23 cellular contexts compared by ENCODE assay signal in the genomic region with DNA sequence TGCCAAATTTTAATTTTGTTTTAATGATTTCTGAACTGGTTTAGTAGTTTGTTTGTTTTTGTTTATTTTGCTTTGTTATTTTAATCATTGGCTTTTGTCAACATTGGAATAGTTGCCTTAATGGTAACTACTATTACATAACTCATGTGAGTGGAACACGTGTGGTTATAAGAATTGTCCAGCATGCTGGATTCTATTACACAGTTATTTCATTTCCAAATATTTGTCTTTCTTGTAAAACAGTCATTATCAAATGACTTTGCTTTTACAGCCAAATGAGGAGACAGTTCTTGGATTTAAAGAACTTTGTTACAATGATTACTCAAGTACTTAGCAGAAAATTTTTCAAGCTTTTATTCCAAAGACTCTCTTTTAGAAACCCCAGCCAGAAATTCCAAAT.
DNase-seq lines count a peak whose midpoint lies in the region; ATAC-seq and TF ChIP-seq lines count a peak whose summit lies in the region.
"Had no signal": no experiment of that assay in that cellular context is flagged by ENCODE, and none has a peak within 500 bp of the region (broad histone marks: within the 10 kb centered on the region; RNA-seq: fewer than 3 reads in every experiment).

No MANE protein-coding gene starts in this region.

- no peak overlapping the region for H2BK5ac ChIP-seq in IMR-90 (ENCODE audit: low read depth, low read length, poor library complexity, severe bottlenecking)

- DNase-seq in AG10803 (ENCODE audit: low read depth) (peak; percentile 6), IMR-90 (peak; percentile 34), fibroblast of gingiva (ENCODE audit: low read depth) (peak; percentile 40), myocyte (ENCODE audit: low read depth) (peak; percentile 3), NCI-H510A (lab: John Stamatoyannopoulos, UW) (no peak), cortex of kidney (lab: John Stamatoyannopoulos, UW) (no peak), NCI-H2107 treated with DMSO at 0.1 percent for 48 hours (lab: John Stamatoyannopoulos, UW; ENCODE audit: unreplicated experiment) (no peak)
- no peak for DNase-seq in CD8-positive, alpha-beta T cell
- DNase-seq: CD8-positive, alpha-beta memory T cell; DMS153; DND-41; MG63; NCI-H1105 treated with DMSO at 0.1 percent for 48 hours; NCI-H146; NCI-H1930; NCI-H2107; NCI-H446 treated with DMSO at 0.1 percent for 48 hours; NCI-H526 treated with DMSO at 0.1 percent for 48 hours; Right ventricle myocardium superior; RPMI8226 had no signal

- H2BK20ac ChIP-seq in IMR-90 (ENCODE audit: low read depth, low read length): no peak overlapping the region

- no peak overlapping the region for H3K27ac ChIP-seq in IMR-90 (ENCODE audit: insufficient read depth, low read length)
- no peak overlapping the region for H3K27ac ChIP-seq in CD8-positive, alpha-beta T cell (ENCODE audit: low read depth, low read length)
- H3K27ac ChIP-seq: C4-2B, HL-60, SJSA1 had no signal

- intact Hi-C loops in IMR-90 (cut with micrococcal nuclease): no loop called here
- intact Hi-C loops in CD8-positive, alpha-beta T cell (cut with DNase I, micrococcal nuclease): no loop called here

- no TSS peak for BruUV-seq in IMR-90 (replicated peaks; lab: Mats Ljungman, UMichigan)

- H4K20me1 ChIP-seq in IMR-90 (ENCODE audit: insufficient read depth, low read length): no peaks in the 10 kb centered on the region

- H3K4me1 Mint-ChIP-seq in CD8-positive, alpha-beta T cell (ENCODE audit: low read depth): no peaks in the 10 kb centered on the region
- H3K4me1 Mint-ChIP-seq: CD8-positive, alpha-beta memory T cell had no signal

- no peak overlapping the region for H4K8ac ChIP-seq in IMR-90 (ENCODE audit: low read depth in 2 of 2, low read length in 2 of 2)

- H3K36me3 ChIP-seq in IMR-90 (ENCODE audit: control insufficient read depth, insufficient read depth, low read length): no peaks in the 10 kb centered on the region
- H3K36me3 ChIP-seq in CD8-positive, alpha-beta T cell (ENCODE audit: insufficient read depth, low read length): no peaks in the 10 kb centered on the region
- H3K36me3 ChIP-seq: MG63, SJSA1 had no signal

- POLR2A ChIA-PET in IMR-90 (lab: Charles Lee; ENCODE audit: unreplicated experiment): no interaction called here
- POLR2A ChIA-PET in CD8-positive, alpha-beta T cell (lab: Charles Lee): no interaction called here

- H3K14ac ChIP-seq in IMR-90 (replicated peaks; ENCODE audit: low read depth, low read length): no peak overlapping the region

- H3K27ac Mint-ChIP-seq in CD8-positive, alpha-beta T cell: no peak overlapping the region
- H3K27ac Mint-ChIP-seq: CD8-positive, alpha-beta memory T cell had no signal

- in situ Hi-C loops in IMR-90 (cut with MboI; ENCODE audit: low sequenced_read_pairs): no loop called here

- H4K91ac ChIP-seq in IMR-90 (ENCODE audit: insufficient read depth, low read depth, low read length): no peak overlapping the region

- no peak for TF ChIP-seq RAD21 in IMR-90 (IDR thresholded peaks at IDR 0.05; ENCODE audit: low read length)

- no peak overlapping the region for H2BK15ac ChIP-seq in IMR-90 (ENCODE audit: low read depth, low read length)

- no peak overlapping the region for H3K4me3 ChIP-seq in AG10803 (ENCODE audit: low read length)
- H3K4me3 ChIP-seq in IMR-90 (ENCODE audit: insufficient read depth, low read depth, low read length): no peak overlapping the region
- H3K4me3 ChIP-seq in CD8-positive, alpha-beta T cell (ENCODE audit: low read depth, low read length): no peak overlapping the region
- H3K4me3 ChIP-seq: MG63, SJSA1 had no signal

- no peaks in the 10 kb centered on the region for H3K9me1 ChIP-seq in IMR-90 (ENCODE audit: insufficient read depth, low read length)

- H3K9me3 Mint-ChIP-seq in CD8-positive, alpha-beta T cell: peaks cover 2% of the 10 kb centered on the region

- H3K4me2 ChIP-seq in IMR-90 (ENCODE audit: low read depth, low read length): 0 out of 2 replicates have a peak overlapping the region, but pooled peaks have one; percentile 17

- no peak for TF ChIP-seq CTCF in AG10803 (conservative IDR thresholded peaks at IDR 0.05; ENCODE audit: low read length)
- no peak for TF ChIP-seq CTCF in IMR-90 (conservative IDR thresholded peaks at IDR 0.05; ENCODE audit: low read depth, low read length)
- no peak for TF ChIP-seq CTCF in CD8-positive, alpha-beta T cell (IDR thresholded peaks at IDR 0.05)

- H3K4me3 Mint-ChIP-seq in CD8-positive, alpha-beta T cell: no peak overlapping the region
- H3K4me3 Mint-ChIP-seq: CD8-positive, alpha-beta memory T cell had no signal

- no peak overlapping the region for H3K18ac ChIP-seq in IMR-90 (ENCODE audit: low read depth, low read length)

- H3K9me3 ChIP-seq in IMR-90 (ENCODE audit: control insufficient read depth, insufficient read depth, low read length): no peaks in the 10 kb centered on the region
- H3K9me3 ChIP-seq in CD8-positive, alpha-beta T cell (ENCODE audit: low read length): no peaks in the 10 kb centered on the region
- H3K9me3 ChIP-seq: MG63, SJSA1 had no signal

- H3K4ac ChIP-seq in IMR-90 (ENCODE audit: low read depth, low read length): no peak overlapping the region

- no peak overlapping the region for H2AK5ac ChIP-seq in IMR-90 (ENCODE audit: low read depth, low read length)

- H4K5ac ChIP-seq in IMR-90 (ENCODE audit: low read depth, low read length): no peak overlapping the region

- no peak overlapping the region for H3K23ac ChIP-seq in IMR-90 (ENCODE audit: low read depth, low read length)

- H3K9ac ChIP-seq in IMR-90 (ENCODE audit: low read depth, low read length): no peak overlapping the region

- H3K27me3 Mint-ChIP-seq in CD8-positive, alpha-beta T cell (ENCODE audit: low read depth): no peaks in the 10 kb centered on the region
- H3K27me3 Mint-ChIP-seq: CD8-positive, alpha-beta memory T cell had no signal

- peak; percentile 75 for ATAC-seq in IMR-90 (ENCODE audit: low read depth)
- ATAC-seq in CD8-positive, alpha-beta T cell: no peak

- no peaks in the 10 kb centered on the region for H3K27me3 ChIP-seq in IMR-90 (ENCODE audit: control insufficient read depth, insufficient read depth, low read length)
- no peaks in the 10 kb centered on the region for H3K27me3 ChIP-seq in CD8-positive, alpha-beta T cell (ENCODE audit: insufficient read depth, low read length)
- H3K27me3 ChIP-seq: MG63, SJSA1 had no signal

- no peak for TF ChIP-seq POLR2A in IMR-90 (IDR thresholded peaks at IDR 0.05; ENCODE audit: low read depth, low read length)

- H3K36me3 Mint-ChIP-seq in CD8-positive, alpha-beta T cell: no peaks in the 10 kb centered on the region
- H3K36me3 Mint-ChIP-seq: CD8-positive, alpha-beta memory T cell had no signal

- no peak overlapping the region for H2AK9ac ChIP-seq in IMR-90 (replicated peaks; ENCODE audit: low read depth, low read length, poor library complexity)

- H3K56ac ChIP-seq in IMR-90 (ENCODE audit: extremely low read depth, insufficient read depth, low read length): no peak overlapping the region

- dilution Hi-C loops in IMR-90 (cut with HindIII; ENCODE audit: low sequenced_read_pairs, unreplicated experiment): no loop called here

- H2BK120ac ChIP-seq in IMR-90 (ENCODE audit: low read depth, low read length): no peak overlapping the region

- CTCF ChIA-PET in IMR-90 (lab: Yijun Ruan, JAX): no interaction called here
- CTCF ChIA-PET in CD8-positive, alpha-beta T cell (lab: Charles Lee): no interaction called here

- no CpG with 5 or more reads among the region's 1 CpG for WGBS in IMR-90 (ENCODE audit: extremely low coverage in 2 of 2, insufficient read length in 1 of 2), 2 experiments

- H2AFZ ChIP-seq in IMR-90 (replicated peaks; ENCODE audit: low read length, poor library complexity): no peak overlapping the region

- H3K79me1 ChIP-seq in IMR-90 (ENCODE audit: low read depth in 1 of 2, low read length in 2 of 2): no peaks in the 10 kb centered on the region

- no peaks in the 10 kb centered on the region for H3K4me1 ChIP-seq in IMR-90 (ENCODE audit: control insufficient read depth, insufficient read depth, low read length)
- no peaks in the 10 kb centered on the region for H3K4me1 ChIP-seq in CD8-positive, alpha-beta T cell (ENCODE audit: insufficient read depth, low read length)
- H3K4me1 ChIP-seq: SJSA1 had no signal

TF ChIP-seq in IMR-90, 13 proteins besides CTCF, POLR2A, EP300 and RAD21:
- TF ChIP-seq CEBPB (IDR thresholded peaks at IDR 0.05; ENCODE audit: low read depth, low read length) (no peak), MAZ (IDR thresholded peaks at IDR 0.05; ENCODE audit: borderline replicate concordance, low read depth, low read length) (no peak)

Comparison
In these comparisons a context has a peak if more than half of its experiments do, and no peak if none do; other contexts are left out.
1. DNase-seq: peak in AG10803 (single experiment), IMR-90 (single experiment), fibroblast of gingiva (single experiment) and myocyte (single experiment); none in NCI-H510A (single experiment), cortex of kidney (single experiment), NCI-H2107 treated with DMSO at 0.1 percent for 48 hours (single experiment) and CD8-positive, alpha-beta T cell (0 of 7).